In genomic region chr3:185332026-185332735, GRCh38 we compare ENCODE assay signal across 9 cellular contexts. TPM values are rescaled to one million over a fixed set of nuclear protein-coding genes. Genes with fewer than 3 reads are reported as not detected.
DNase-seq lines count a peak whose midpoint lies in the region; ATAC-seq, FAIRE-seq and TF ChIP-seq lines count a peak whose summit lies in the region.
"Had no signal": no experiment of that assay in that cellular context is flagged by ENCODE, and none has a peak within 500 bp of the region (broad histone marks: within the 10 kb centered on the region; RNA-seq: fewer than 3 reads in every experiment).

No MANE protein-coding gene starts in this region.

- H3K4me1 ChIP-seq in endothelial cell of umbilical vein (ENCODE audit: control insufficient read depth, extremely low read depth, insufficient read depth, low read length) (peaks cover 3% of the 10 kb centered on the region), small intestine (ENCODE audit: control insufficient read depth in 2 of 2, insufficient read depth in 1 of 2, low read depth in 1 of 2, low read length in 1 of 2) (peaks cover 0 to 2% of the 10 kb centered on the region in 2 donors)

- dilution Hi-C loops in endothelial cell of umbilical vein (cut with MboI; ENCODE audit: extremely low pct_ligation_motif_present, low sequenced_read_pairs), result no loop called here

- H3K4me3 ChIP-seq in endothelial cell of umbilical vein (replicated peaks in 1 of 3; ENCODE audit: insufficient read depth in 1 of 3, low read depth in 1 of 3, low read length in 3 of 3) (no peak overlapping the region), small intestine (ENCODE audit: low read depth in 1 of 2, low read length in 2 of 2) (peak overlapping the region in 1 of 2 donors; percentile 23)

- POLR2A ChIA-PET in endothelial cell of umbilical vein (lab: Charles Lee), result no interaction called here
- POLR2A ChIA-PET in activated CD4-positive, alpha-beta memory T cell treated with anti-CD3 and anti-CD28 coated beads, Interleukin-2, amount 10 ng/mL, durations not matched to agents 7 days and 5 days (lab: Charles Lee), result interaction anchor here (1.0 kb wide), 1 partner anchor 10 kb away, joined by 4 read pairs; no protein-coding TSS in a partner anchor

- H3K27ac ChIP-seq in endothelial cell of umbilical vein (ENCODE audit: insufficient read depth, low read depth, low read length) (no peak overlapping the region), small intestine (ENCODE audit: low read depth in 1 of 2, low read length in 1 of 2) (peak overlapping the region in 1 of 2 donors; percentile 32)

- FAIRE-seq in endothelial cell of umbilical vein (lab: Jason Lieb, UNC) (peak; percentile 37), small intestine (lab: Jason Lieb, UNC) (peak; percentile 91)

- no peak overlapping the region for H3K4me3 Mint-ChIP-seq in activated CD4-positive, alpha-beta memory T cell treated with anti-CD3 and anti-CD28 coated beads, Interleukin-2, amount 10 ng/mL, durations not matched to agents 7 days and 5 days
- H3K4me3 Mint-ChIP-seq: nephron had no signal

- H3K36me3 Mint-ChIP-seq in activated CD4-positive, alpha-beta memory T cell treated with anti-CD3 and anti-CD28 coated beads, Interleukin-2, amount 10 ng/mL, durations not matched to agents 7 days and 5 days (ENCODE audit: low read depth), result no peaks in the 10 kb centered on the region

- no peak overlapping the region for H3K9ac ChIP-seq in endothelial cell of umbilical vein (replicated peaks; ENCODE audit: extremely low read depth, insufficient read depth, low read length)

- H3K9me3 ChIP-seq in endothelial cell of umbilical vein (replicated peaks; ENCODE audit: control insufficient read depth, insufficient read depth, low read length), result no peaks in the 10 kb centered on the region
- no peaks in the 10 kb centered on the region for H3K9me3 ChIP-seq in small intestine (ENCODE audit: control insufficient read depth, low read depth)

- peaks cover 17% of the 10 kb centered on the region for H3K4me1 Mint-ChIP-seq in activated CD4-positive, alpha-beta memory T cell treated with anti-CD3 and anti-CD28 coated beads, Interleukin-2, amount 10 ng/mL, durations not matched to agents 7 days and 5 days

- 5 to 20% (median 6%) methylated on average over 3 of the region's 3 CpGs for WGBS in small intestine, 3 donors

- peaks cover 2% of the 10 kb centered on the region for H3K27me3 Mint-ChIP-seq in activated CD4-positive, alpha-beta memory T cell treated with anti-CD3 and anti-CD28 coated beads, Interleukin-2, amount 10 ng/mL, durations not matched to agents 7 days and 5 days

- no peak overlapping the region for H3K27ac Mint-ChIP-seq in activated CD4-positive, alpha-beta memory T cell treated with anti-CD3 and anti-CD28 coated beads, Interleukin-2, amount 10 ng/mL, durations not matched to agents 7 days and 5 days

- no peak for TF ChIP-seq CTCF in endothelial cell of umbilical vein (IDR thresholded peaks at IDR 0.05; ENCODE audit: extremely low read depth in 1 of 2, insufficient read depth in 1 of 2, low read depth in 1 of 2, low read length in 2 of 2)

- H3K79me2 ChIP-seq in endothelial cell of umbilical vein (ENCODE audit: control insufficient read depth, insufficient read depth, low read length), result no peaks in the 10 kb centered on the region

- H4K20me1 ChIP-seq in endothelial cell of umbilical vein (replicated peaks; ENCODE audit: control insufficient read depth, extremely low read depth, insufficient read depth, low read length), result no peaks in the 10 kb centered on the region

- no peak for TF ChIP-seq POLR2A in endothelial cell of umbilical vein (IDR thresholded peaks at IDR 0.05; ENCODE audit: low read depth, low read length)

- intact Hi-C loops in endothelial cell of umbilical vein (cut with micrococcal nuclease), result no loop called here

- ATAC-seq in GM19395 (IDR thresholded peaks at IDR 0.05; ENCODE audit: unreplicated experiment), result peak; percentile 100
- ATAC-seq in HG03354 (IDR thresholded peaks at IDR 0.05; ENCODE audit: poor library complexity, severe bottlenecking, unreplicated experiment), result peak; percentile 99

- H3K36me3 ChIP-seq in endothelial cell of umbilical vein (ENCODE audit: control insufficient read depth in 2 of 2, extremely low read depth in 1 of 2, insufficient read depth in 2 of 2, low read length in 2 of 2) (no peaks in the 10 kb centered on the region), small intestine (ENCODE audit: control insufficient read depth in 2 of 2, insufficient read depth in 2 of 2, low read length in 2 of 2) (no peaks in the 10 kb centered on the region)

- no peaks in the 10 kb centered on the region for H3K27me3 ChIP-seq in endothelial cell of umbilical vein (ENCODE audit: control insufficient read depth in 2 of 2, insufficient read depth in 2 of 2, low read length in 2 of 2)
- H3K27me3 ChIP-seq in small intestine (ENCODE audit: control insufficient read depth in 2 of 2, insufficient read depth in 2 of 2, low read length in 2 of 2), result no peaks in the 10 kb centered on the region

- CTCF ChIA-PET in endothelial cell of umbilical vein (lab: Charles Lee), result interaction anchor here (0.7 kb wide), 1 partner anchor 24 kb away, joined by 4 read pairs; no protein-coding TSS in a partner anchor
- CTCF ChIA-PET in activated CD4-positive, alpha-beta memory T cell treated with anti-CD3 and anti-CD28 coated beads, Interleukin-2, amount 10 ng/mL, durations not matched to agents 7 days and 5 days (lab: Charles Lee), result interaction anchor here (0.6 to 0.9 kb wide), 3 partner anchors 22 to 48 kb away, joined by 3 to 7 read pairs (median 4); no protein-coding TSS in a partner anchor

- H3K9me3 Mint-ChIP-seq in activated CD4-positive, alpha-beta memory T cell treated with anti-CD3 and anti-CD28 coated beads, Interleukin-2, amount 10 ng/mL, durations not matched to agents 7 days and 5 days, result peaks cover 2% of the 10 kb centered on the region
- H3K9me3 Mint-ChIP-seq: nephron had no signal

- H3K4me2 ChIP-seq in endothelial cell of umbilical vein (ENCODE audit: insufficient read depth, low read length), result no peak overlapping the region

- DNase-seq in DMS153 (lab: John Stamatoyannopoulos, UW) (peak; percentile 98), NCI-H510A treated with DMSO at 0.1 percent for 48 hours (lab: John Stamatoyannopoulos, UW) (peak; percentile 94), endothelial cell of umbilical vein (ENCODE audit: low read depth, low spot score) (peak; percentile 47), small intestine (peak; percentile 89), SHP77 (lab: John Stamatoyannopoulos, UW) (no peak)
- DNase-seq in activated CD4-positive, alpha-beta memory T cell treated with anti-CD3 and anti-CD28 coated beads, Interleukin-2, amount 10 ng/mL, durations not matched to agents 7 days and 5 days, result no peak

- H3K9me1 ChIP-seq in endothelial cell of umbilical vein (replicated peaks; ENCODE audit: control insufficient read depth, extremely low read depth, insufficient read depth, low read length), result no peaks in the 10 kb centered on the region

- no TSS peak for BruUV-seq in endothelial cell of umbilical vein (replicated peaks; lab: Mats Ljungman, UMichigan)

- no peak overlapping the region for H2AFZ ChIP-seq in endothelial cell of umbilical vein (ENCODE audit: low read depth, low read length)

TF ChIP-seq in endothelial cell of umbilical vein, 7 proteins besides CTCF, POLR2A, EP300 and RAD21:
- TF ChIP-seq GATA2 (IDR thresholded peaks at IDR 0.05; ENCODE audit: insufficient read depth, insufficient read length, low read depth, low read length) (no peak), JUN (IDR thresholded peaks at IDR 0.05; ENCODE audit: borderline replicate concordance, insufficient read depth, insufficient read length, low read depth) (no peak), MYC (IDR thresholded peaks at IDR 0.05; ENCODE audit: low read depth, low read length) (no peak), EZH2 (IDR thresholded peaks at IDR 0.05; ENCODE audit: borderline replicate concordance, low read depth, low read length, severe bottlenecking) (no peak), POLR2AphosphoS5 (IDR thresholded peaks at IDR 0.05; ENCODE audit: insufficient read depth, low read depth, low read length) (no peak), FOS (IDR thresholded peaks at IDR 0.05; ENCODE audit: borderline replicate concordance, insufficient read depth, low read length) (no peak)
- TF ChIP-seq, protein P1, sequence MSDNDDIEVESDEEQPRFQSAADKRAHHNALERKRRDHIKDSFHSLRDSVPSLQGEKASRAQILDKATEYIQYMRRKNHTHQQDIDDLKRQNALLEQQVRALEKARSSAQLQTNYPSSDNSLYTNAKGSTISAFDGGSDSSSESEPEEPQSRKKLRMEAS (IDR thresholded peaks at IDR 0.05; ENCODE audit: insufficient read depth, insufficient read length), result no peak

RNA-seq across cellular contexts. Expression of gene MAP3K13, which starts 30.8 kb away (rescaled TPM):
- total RNA-seq in endothelial cell of umbilical vein, result 15.4 and 20.2 TPM in 2 replicates
- 4.4 and 6.2 TPM in 2 replicates for polyA plus RNA-seq in endothelial cell of umbilical vein
- 10.6 and 10.7 TPM in 2 replicates for polyA plus RNA-seq in endothelial cell of umbilical vein (2011; cell fraction: cytosol; rRNA removed)
- 4.6 and 5.3 TPM in 2 replicates for polyA plus RNA-seq in endothelial cell of umbilical vein (2011; cell fraction: nucleus; rRNA removed)
- polyA plus RNA-seq in endothelial cell of umbilical vein (2012), result 19.7 and 20.0 TPM in 2 replicates
- polyA minus RNA-seq in endothelial cell of umbilical vein, result 10.8 and 20.6 TPM in 2 replicates
- polyA minus RNA-seq in endothelial cell of umbilical vein (2011; cell fraction: cytosol; rRNA and poly(A)+ RNA removed), result 5.6 TPM
- 7.7 and 7.9 TPM in 2 replicates for polyA minus RNA-seq in endothelial cell of umbilical vein (2011; cell fraction: nucleus; rRNA and poly(A)+ RNA removed)
- polyA plus RNA-seq in small intestine, result 10 to 100 TPM; 20.3 to 42.0 (median 31.1) TPM
- total RNA-seq in activated CD4-positive, alpha-beta memory T cell treated with anti-CD3 and anti-CD28 coated beads, Interleukin-2, amount 10 ng/mL, durations not matched to agents 7 days and 5 days, result 10 to 100 TPM; 11.0 to 11.3 TPM

Comparison
In these comparisons a context has a peak if more than half of its experiments do, and no peak if none do; other contexts are left out.
1. DNase-seq: peak in DMS153 (single experiment), NCI-H510A treated with DMSO at 0.1 percent for 48 hours (single experiment), endothelial cell of umbilical vein (single experiment) and small intestine (single experiment); none in activated CD4-positive, alpha-beta memory T cell treated with anti-CD3 and anti-CD28 coated beads, Interleukin-2, amount 10 ng/mL, durations not matched to agents 7 days and 5 days (single experiment) and SHP77 (0 of 2).